ENCODE assay signal across 8 cellular contexts in genomic region chr15:76330281-76330680, GRCh38. TPM values are rescaled to one million over a fixed set of nuclear protein-coding genes. Genes with fewer than 3 reads are reported as not detected.
DNase-seq lines count a peak whose midpoint lies in the region; ATAC-seq, FAIRE-seq and TF ChIP-seq lines count a peak whose summit lies in the region.

No MANE protein-coding gene starts in this region.

- no peak for FAIRE-seq in D721Med (lab: Jason Lieb, UNC)

- intact Hi-C loops in body of pancreas (cut with DNase I): loop anchor here (5.0 kb wide), 1 partner anchor 133 kb away; no protein-coding TSS in a partner anchor
- intact Hi-C loops in activated CD8-positive, alpha-beta T cell treated with anti-CD3 and anti-CD28 coated beads for 36 hours (cut with micrococcal nuclease): no loop called here

- DNase-seq in D721Med (ENCODE audit: insufficient read length, low spot score) (no peak), LHCN-M2 (ENCODE audit: low read depth) (peak; percentile 65), body of pancreas (peak; percentile 67 to 76 (median 70)), NCI-H2107 (lab: John Stamatoyannopoulos, UW) (no peak)
- no peak for DNase-seq in activated CD8-positive, alpha-beta T cell treated with anti-CD3 and anti-CD28 coated beads for 36 hours
- DNase-seq in stimulated activated CD4-positive, alpha-beta T cell treated with anti-CD3 and anti-CD28 coated beads, Interleukin-2, amount 100 ng/mL, for 24 hours: no peak

- TF ChIP-seq POLR2A in body of pancreas (IDR thresholded peaks at IDR 0.05): no peak

- ATAC-seq in body of pancreas (peak; percentile 90), GM18909 (IDR thresholded peaks at IDR 0.05; ENCODE audit: poor library complexity, unreplicated experiment) (no peak)
- ATAC-seq in activated CD8-positive, alpha-beta T cell treated with anti-CD3 and anti-CD28 coated beads for 36 hours: no peak

- H3K27me3 Mint-ChIP-seq in activated CD8-positive, alpha-beta T cell treated with anti-CD3 and anti-CD28 coated beads for 36 hours: peaks cover 49% of the 10 kb centered on the region

- no peaks in the 10 kb centered on the region for H3K4me1 ChIP-seq in body of pancreas
- peaks cover 0 to 5% (median 2%) of the 10 kb centered on the region in 4 donors for H3K4me1 ChIP-seq in liver (ENCODE audit: control insufficient read depth in 4 of 4, insufficient read depth in 4 of 4, low read length in 3 of 4)

- WGBS in body of pancreas, 2 donors: 39 to 44% methylated on average over 4 of the region's 4 CpGs
- WGBS in liver: 51% methylated on average over 4 of the region's 4 CpGs

- peaks cover 0 to 6% of the 10 kb centered on the region in 2 donors for H3K27me3 ChIP-seq in body of pancreas
- peaks cover 0 to 5% (median 2%) of the 10 kb centered on the region in 4 donors for H3K27me3 ChIP-seq in liver (ENCODE audit: control insufficient read depth in 4 of 4, insufficient read depth in 4 of 4, low read length in 3 of 4)

- H3K9ac ChIP-seq in liver (ENCODE audit: low read depth in 1 of 2, low read length in 2 of 2): no peak overlapping the region

- CTCF ChIA-PET in activated CD8-positive, alpha-beta T cell treated with anti-CD3 and anti-CD28 coated beads for 36 hours (lab: Charles Lee): interaction anchor here (1.0 to 1.6 kb wide), 5 partner anchors 12 to 144 kb away, joined by 3 to 8 read pairs (median 4); no protein-coding TSS in a partner anchor

- H3K4me3 ChIP-seq in body of pancreas (no peak overlapping the region), liver (ENCODE audit: low read depth in 1 of 3, low read length in 3 of 3) (no peak overlapping the region)

- H3K36me3 ChIP-seq in body of pancreas (replicated peaks in 1 of 2; ENCODE audit: insufficient read depth in 1 of 2, low read depth in 2 of 2) (no peaks in the 10 kb centered on the region), liver (ENCODE audit: control insufficient read depth in 4 of 4, insufficient read depth in 3 of 4, low read depth in 1 of 4, low read length in 3 of 4) (no peaks in the 10 kb centered on the region)

- H3K4me3 Mint-ChIP-seq in activated CD8-positive, alpha-beta T cell treated with anti-CD3 and anti-CD28 coated beads for 36 hours: no peak overlapping the region

- H3K9me3 ChIP-seq in body of pancreas (no peaks in the 10 kb centered on the region), liver (ENCODE audit: control insufficient read depth in 4 of 4, low read length in 3 of 4) (peaks cover 0 to 1% (median 0%) of the 10 kb centered on the region in 4 donors)

- peaks cover 3% of the 10 kb centered on the region for H3K4me1 Mint-ChIP-seq in activated CD8-positive, alpha-beta T cell treated with anti-CD3 and anti-CD28 coated beads for 36 hours (ENCODE audit: low read depth)

- POLR2A ChIA-PET in activated CD8-positive, alpha-beta T cell treated with anti-CD3 and anti-CD28 coated beads for 36 hours (lab: Charles Lee): no interaction called here

- H3K27ac Mint-ChIP-seq in activated CD8-positive, alpha-beta T cell treated with anti-CD3 and anti-CD28 coated beads for 36 hours: no peak overlapping the region

- no peaks in the 10 kb centered on the region for H3K36me3 Mint-ChIP-seq in activated CD8-positive, alpha-beta T cell treated with anti-CD3 and anti-CD28 coated beads for 36 hours (ENCODE audit: low read depth)

- no peaks in the 10 kb centered on the region for H3K9me3 Mint-ChIP-seq in activated CD8-positive, alpha-beta T cell treated with anti-CD3 and anti-CD28 coated beads for 36 hours

- TF ChIP-seq RAD21 in liver (IDR thresholded peaks at IDR 0.05): peak; percentile 84 to 90

- TF ChIP-seq CTCF in D721Med (IDR thresholded peaks at IDR 0.05; ENCODE audit: insufficient read depth, missing control alignments) (peak; percentile 55), body of pancreas (IDR thresholded peaks at IDR 0.05) (peak; percentile 26 to 65 (median 56)), liver (IDR thresholded peaks at IDR 0.05; ENCODE audit: low read depth, low read length, missing input control) (peak; percentile 78)
- no peak for TF ChIP-seq CTCF in activated CD8-positive, alpha-beta T cell treated with anti-CD3 and anti-CD28 coated beads for 36 hours (IDR thresholded peaks at IDR 0.05)

- H3K27ac ChIP-seq in body of pancreas (no peak overlapping the region), liver (ENCODE audit: low read depth in 1 of 2, low read length in 2 of 2) (no peak overlapping the region)

TF ChIP-seq in liver, 16 proteins besides CTCF, POLR2A, EP300 and RAD21:
- TF ChIP-seq TAF1 (conservative IDR thresholded peaks at IDR 0.05): no peak
- no peak for TF ChIP-seq RXRA (IDR thresholded peaks at IDR 0.05)
- no peak for TF ChIP-seq HNF4G (IDR thresholded peaks at IDR 0.05)
- no peak for TF ChIP-seq MAX (IDR thresholded peaks at IDR 0.05)
- TF ChIP-seq HNF4A (conservative IDR thresholded peaks at IDR 0.05): no peak
- no peak for TF ChIP-seq YY1 (IDR thresholded peaks at IDR 0.05)
- TF ChIP-seq FOXA2 (IDR thresholded peaks at IDR 0.05): no peak
- TF ChIP-seq FOXA1 (IDR thresholded peaks at IDR 0.05): no peak
- TF ChIP-seq REST (IDR thresholded peaks at IDR 0.05): no peak
- no peak for TF ChIP-seq GABPA (IDR thresholded peaks at IDR 0.05 in 1 of 2, conservative IDR thresholded peaks at IDR 0.05 in 1 of 2)
- no peak for TF ChIP-seq NR2F2 (IDR thresholded peaks at IDR 0.05)
- TF ChIP-seq ATF3 (IDR thresholded peaks at IDR 0.05): no peak
- no peak for TF ChIP-seq JUND (IDR thresholded peaks at IDR 0.05)
- no peak for TF ChIP-seq EGR1 (IDR thresholded peaks at IDR 0.05; ENCODE audit: low read depth in 2 of 2)
- TF ChIP-seq SP1 (IDR thresholded peaks at IDR 0.05): no peak
- TF ChIP-seq ZBTB33 (IDR thresholded peaks at IDR 0.05): no peak

RNA-seq across cellular contexts. Expression of gene ISL2, which starts 6.3 kb away (rescaled TPM):
- total RNA-seq in LHCN-M2 (2014; rRNA removed) (3.0 and 4.1 TPM in 2 replicates), body of pancreas (not detected), liver (under 1 TPM in 1 of 2 donors, not detected in 1; 0.14 TPM)
- polyA plus RNA-seq in LHCN-M2 (2012): 2.2 TPM
- under 1 TPM in 1 of 2 donors, not detected in 1; 0.03 TPM for polyA plus RNA-seq in liver
- under 1 TPM in 1 of 2 experiments, not detected in 1; 0.22 TPM for total RNA-seq in activated CD8-positive, alpha-beta T cell treated with anti-CD3 and anti-CD28 coated beads for 36 hours

RNA-seq across cellular contexts. Expression of gene ETFA, which starts 19.0 kb away (rescaled TPM):
- total RNA-seq in LHCN-M2 (2014; rRNA removed) (72.8 and 76.8 TPM in 2 replicates), body of pancreas (10 to 100 TPM; 38.6 to 62.8 TPM), liver (100 to 1,000 TPM in 1 of 2 donors, 10 to 100 TPM in 1; 92.6 to 242 TPM)
- polyA plus RNA-seq in LHCN-M2 (2012): 121 TPM
- 100 to 1,000 TPM; 337 to 342 TPM for polyA plus RNA-seq in liver
- 100 to 1,000 TPM; 159 to 164 TPM for total RNA-seq in activated CD8-positive, alpha-beta T cell treated with anti-CD3 and anti-CD28 coated beads for 36 hours

Comparison
In these comparisons a context has a peak if more than half of its experiments do, and no peak if none do; other contexts are left out.
1. DNase-seq: peak in LHCN-M2 (single experiment) and body of pancreas (4 of 4); none in D721Med (single experiment), activated CD8-positive, alpha-beta T cell treated with anti-CD3 and anti-CD28 coated beads for 36 hours (single experiment), NCI-H2107 (single experiment) and stimulated activated CD4-positive, alpha-beta T cell treated with anti-CD3 and anti-CD28 coated beads, Interleukin-2, amount 100 ng/mL, for 24 hours (0 of 2).